ENCODE assay signal across 8 cellular contexts in genomic region chr17:78840530-78840779, GRCh38. TPM values are rescaled to one million over a fixed set of nuclear protein-coding genes. Genes with fewer than 3 reads are reported as not detected.
DNase-seq lines count a peak whose midpoint lies in the region; ATAC-seq, FAIRE-seq and TF ChIP-seq lines count a peak whose summit lies in the region.

No MANE protein-coding gene starts in this region.

- H3K27ac ChIP-seq in kidney (ENCODE audit: low read depth in 2 of 2, low read length in 2 of 2) (peak overlapping the region; percentile 97 to 98), thoracic aorta (peak overlapping the region; percentile 95 to 97)

- POLR2A ChIA-PET in activated CD4-positive, alpha-beta T cell treated with anti-CD3 and anti-CD28 coated beads for 36 hours (lab: Charles Lee), result no interaction called here

- H3K36me3 ChIP-seq in kidney (ENCODE audit: control insufficient read depth in 1 of 2, insufficient read depth in 2 of 2, low read length in 2 of 2) (peaks cover 21 to 22% of the 10 kb centered on the region in 2 donors), thoracic aorta (peaks cover 14% of the 10 kb centered on the region)

- peaks cover 32% of the 10 kb centered on the region for H3K36me3 Mint-ChIP-seq in activated CD4-positive, alpha-beta T cell treated with anti-CD3 and anti-CD28 coated beads for 36 hours (ENCODE audit: low read depth)
- peaks cover 15% of the 10 kb centered on the region for H3K36me3 Mint-ChIP-seq in activated naive CD8-positive, alpha-beta T cell

- peak overlapping the region; percentile 86 for H3K4me3 Mint-ChIP-seq in activated CD4-positive, alpha-beta T cell treated with anti-CD3 and anti-CD28 coated beads for 36 hours
- peak overlapping the region; percentile 90 for H3K4me3 Mint-ChIP-seq in activated naive CD8-positive, alpha-beta T cell

- H3K9ac ChIP-seq in kidney (ENCODE audit: low read length in 2 of 2), result peak overlapping the region; percentile 62 to 90

- H3K4me1 ChIP-seq in kidney (ENCODE audit: control insufficient read depth in 1 of 2, insufficient read depth in 1 of 2, low read depth in 1 of 2, low read length in 2 of 2) (peaks cover 15% of the 10 kb centered on the region in 2 donors), thoracic aorta (ENCODE audit: control insufficient read depth in 1 of 2, low read depth in 2 of 2) (peaks cover 6 to 33% of the 10 kb centered on the region in 2 donors)

- no peak for FAIRE-seq in kidney (lab: Jason Lieb, UNC)

- H3K9me3 ChIP-seq in kidney (ENCODE audit: control insufficient read depth in 1 of 2, low read length in 2 of 2) (no peaks in the 10 kb centered on the region), thoracic aorta (no peaks in the 10 kb centered on the region)

- peak overlapping the region; percentile 96 for H3K27ac Mint-ChIP-seq in activated CD4-positive, alpha-beta T cell treated with anti-CD3 and anti-CD28 coated beads for 36 hours
- peak overlapping the region; percentile 94 for H3K27ac Mint-ChIP-seq in activated naive CD8-positive, alpha-beta T cell

- no peaks in the 10 kb centered on the region for H3K9me3 Mint-ChIP-seq in activated CD4-positive, alpha-beta T cell treated with anti-CD3 and anti-CD28 coated beads for 36 hours (ENCODE audit: low read depth)
- no peaks in the 10 kb centered on the region for H3K9me3 Mint-ChIP-seq in activated naive CD8-positive, alpha-beta T cell (ENCODE audit: low read depth)

- H3K27me3 ChIP-seq in thoracic aorta (replicated peaks; ENCODE audit: insufficient read depth), result no peaks in the 10 kb centered on the region

- peak overlapping the region; percentile 71 to 83 for H3K4me3 ChIP-seq in kidney (ENCODE audit: low read length in 2 of 2)
- H3K4me3 ChIP-seq in thoracic aorta, result peak overlapping the region; percentile 96

- H3K27me3 Mint-ChIP-seq in activated CD4-positive, alpha-beta T cell treated with anti-CD3 and anti-CD28 coated beads for 36 hours, result no peaks in the 10 kb centered on the region
- no peaks in the 10 kb centered on the region for H3K27me3 Mint-ChIP-seq in activated naive CD8-positive, alpha-beta T cell

- intact Hi-C loops in activated CD4-positive, alpha-beta T cell treated with anti-CD3 and anti-CD28 coated beads for 36 hours (cut with DNase I, micrococcal nuclease), result loop anchor here (1.0 to 5.0 kb wide), 10 partner anchors 23 to 957 kb away; partner anchors contain the start of genes CYTH1 (in 2 of the 2), CANT1 (in 1 of the 2), CBX8 (in 1 of the 2) and ENGASE (in 1 of the 2)
- intact Hi-C loops in kidney (cut with DNase I), result no loop called here

- TF ChIP-seq CTCF in kidney (IDR thresholded peaks at IDR 0.05; ENCODE audit: borderline replicate concordance, extremely low read depth, insufficient read depth) (no peak), thoracic aorta (IDR thresholded peaks at IDR 0.05) (no peak)

- CTCF ChIA-PET in activated CD4-positive, alpha-beta T cell treated with anti-CD3 and anti-CD28 coated beads for 36 hours (lab: Charles Lee), result no interaction called here

- H3K4me1 Mint-ChIP-seq in activated CD4-positive, alpha-beta T cell treated with anti-CD3 and anti-CD28 coated beads for 36 hours, result peaks cover 44% of the 10 kb centered on the region
- H3K4me1 Mint-ChIP-seq in activated naive CD8-positive, alpha-beta T cell (ENCODE audit: low read depth), result peaks cover 42% of the 10 kb centered on the region

- DNase-seq in activated CD4-positive, alpha-beta T cell treated with anti-CD3 and anti-CD28 coated beads for 36 hours, result no peak
- no peak for DNase-seq in activated CD4-positive, alpha-beta T cell treated with anti-CD3 and anti-CD28 coated beads, Interleukin-2, amount 50 U/mL, for 48 hours
- DNase-seq in kidney (no peak), thoracic aorta (ENCODE audit: low spot score) (no peak), left lobe of liver (ENCODE audit: low spot score) (no peak), midbrain (lab: John Stamatoyannopoulos, UW) (no peak), NOMO-1 (lab: John Stamatoyannopoulos, UW; ENCODE audit: unreplicated experiment in 2 of 2) (no peak)

- ATAC-seq in activated CD4-positive, alpha-beta T cell treated with anti-CD3 and anti-CD28 coated beads for 36 hours, result no peak
- ATAC-seq in thoracic aorta (ENCODE audit: insufficient number of reproducible peaks, low FRiP score, low read depth) (peak; percentile 3), left lobe of liver (no peak)

RNA-seq across cellular contexts. Expression of gene USP36, which starts 0.2 kb away (rescaled TPM):
- total RNA-seq in activated CD4-positive, alpha-beta T cell treated with anti-CD3 and anti-CD28 coated beads for 36 hours, result 10 to 100 TPM; 90.1 to 92.5 TPM
- total RNA-seq in kidney, result 66.2 TPM
- 17.0 TPM for polyA plus RNA-seq in kidney (ENCODE audit: insufficient read depth, low read depth, low replicate concordance)
- 10 to 100 TPM; 40.3 to 95.9 TPM for total RNA-seq in thoracic aorta
- 21.8 TPM for total RNA-seq in left lobe of liver

RNA-seq across cellular contexts. Expression of gene CYTH1, which starts 58.4 kb away (rescaled TPM):
- 100 to 1,000 TPM; 109 to 130 TPM for total RNA-seq in activated CD4-positive, alpha-beta T cell treated with anti-CD3 and anti-CD28 coated beads for 36 hours
- total RNA-seq in kidney (59.7 TPM), thoracic aorta (10 to 100 TPM; 79.2 to 79.4 TPM), left lobe of liver (32.1 TPM)
- 25.3 TPM for polyA plus RNA-seq in kidney (ENCODE audit: insufficient read depth, low read depth, low replicate concordance)
